ENCODE assay signal across 9 cellular contexts in the genomic region with DNA sequence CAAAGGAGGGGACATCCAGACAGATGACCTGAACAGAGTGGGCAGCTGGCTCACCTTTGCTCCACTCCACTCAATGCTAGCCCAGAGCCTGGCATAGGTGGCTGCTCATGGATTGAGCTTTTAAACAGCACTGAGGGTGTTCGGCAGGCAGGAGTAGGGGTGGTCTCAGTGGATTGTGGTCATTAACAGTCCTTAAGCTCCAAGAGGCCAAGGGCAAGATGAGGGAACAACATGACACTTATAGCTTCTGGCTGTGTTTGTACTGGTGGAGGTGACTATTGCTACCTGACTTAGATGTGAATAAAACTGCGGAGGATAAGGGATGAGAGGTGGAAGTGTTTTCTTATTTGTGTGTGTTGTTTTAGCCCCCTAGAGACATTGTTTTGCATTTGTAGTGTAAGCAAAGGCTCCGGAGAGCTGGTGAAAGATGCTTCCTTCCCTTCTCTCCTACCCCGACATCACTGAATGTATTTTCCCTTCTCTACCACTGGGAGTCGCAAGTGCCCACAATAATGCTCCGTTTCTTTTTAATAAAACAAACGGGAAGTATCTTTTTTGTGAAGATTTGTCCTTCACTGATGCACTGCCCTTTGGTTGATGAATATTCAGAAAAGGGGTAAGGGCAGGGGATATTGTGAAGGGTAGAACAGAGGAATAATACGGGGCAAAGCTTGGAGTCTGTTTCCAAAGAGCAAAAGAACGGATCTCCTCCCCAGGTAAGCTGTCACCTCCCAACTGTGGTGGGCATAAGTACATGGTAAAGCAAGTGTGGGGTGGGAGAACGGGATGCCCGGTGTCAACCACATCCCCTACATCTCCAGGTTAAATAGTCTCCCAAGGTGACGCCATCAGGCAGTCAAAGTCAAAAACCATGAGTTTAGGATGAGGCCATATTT. TPM values are rescaled to one million over a fixed set of nuclear protein-coding genes. Genes with fewer than 3 reads are reported as not detected.
DNase-seq lines count a peak whose midpoint lies in the region; ATAC-seq, FAIRE-seq and TF ChIP-seq lines count a peak whose summit lies in the region.
"Had no signal": no experiment of that assay in that cellular context is flagged by ENCODE, and none has a peak within 500 bp of the region (broad histone marks: within the 10 kb centered on the region; RNA-seq: fewer than 3 reads in every experiment).

No MANE protein-coding gene starts in this region.

- no peak overlapping the region for H3K4me3 ChIP-seq in pancreas

- ATAC-seq in HG03039 (IDR thresholded peaks at IDR 0.05; ENCODE audit: unreplicated experiment) = peak; percentile 70
- ATAC-seq in esophagus mucosa = peak; percentile 57
- peak; percentile 60 to 88 (median 84) for ATAC-seq in pancreas

- intact Hi-C loops in pancreas (cut with DNase I) = loop anchor here in 1 of 3 donors (10.0 kb wide), 1 partner anchor 283 kb away; no protein-coding TSS in a partner anchor

- TF ChIP-seq CTCF in GM12874 (IDR thresholded peaks at IDR 0.05; ENCODE audit: insufficient read depth, low read depth, low read length) (peak; percentile 48; the same call in 1 of the 2 replicates), pancreas (IDR thresholded peaks at IDR 0.05) (peak; percentile 19 to 55 (median 46))

- H3K27me3 ChIP-seq in pancreas = no peaks in the 10 kb centered on the region

- no peak overlapping the region for H3K27ac ChIP-seq in pancreas
- H3K27ac ChIP-seq: epithelial cell of prostate had no signal

- WGBS in pancreas, 2 donors = 19 to 20% methylated on average over 12 of the region's 12 CpGs

- DNase-seq in AG08395 (ENCODE audit: low spot score) (peak; percentile 65), RPMI7951 (ENCODE audit: low read depth) (peak; percentile 48), pancreas (peak in 1 of 6 donors; percentile 22), activated T-cell treated with anti-CD3 and anti-CD28 coated beads for 4 hours (no peak), NCI-H69 (lab: John Stamatoyannopoulos, UW) (no peak)

- FAIRE-seq in pancreas (lab: Jason Lieb, UNC) = no peak

- no peaks in the 10 kb centered on the region for H3K36me3 ChIP-seq in pancreas

- H3K4me1 ChIP-seq in pancreas = no peaks in the 10 kb centered on the region

- H3K9me3 ChIP-seq in pancreas = no peaks in the 10 kb centered on the region

RNA-seq across cellular contexts. Expression of gene MTNR1B, which starts 27.5 kb away (rescaled TPM):
- total RNA-seq in RPMI7951 (2014; rRNA removed; shearing (Covaris generic)) = not detected in 2 replicates
- total RNA-seq in esophagus mucosa = not detected
- total RNA-seq in pancreas = not detected
- under 1 TPM in 1 of 2 donors, not detected in 1; 0.07 TPM for polyA plus RNA-seq in pancreas

Comparison
In these comparisons a context has a peak if more than half of its experiments do, and no peak if none do; other contexts are left out.
1. DNase-seq: peak in AG08395 (single experiment) and RPMI7951 (single experiment); none in activated T-cell treated with anti-CD3 and anti-CD28 coated beads for 4 hours (single experiment) and NCI-H69 (single experiment).
2. Peak in every context shown above with its lines, with median percentiles within 50 percentile points of each other: ATAC-seq.